ENCODE assay signal across 8 cellular contexts in genomic region chr19:53365899-53366493, GRCh38. TPM values are rescaled to one million over a fixed set of nuclear protein-coding genes. Genes with fewer than 3 reads are reported as not detected.
DNase-seq lines count a peak whose midpoint lies in the region; ATAC-seq, FAIRE-seq and TF ChIP-seq lines count a peak whose summit lies in the region.

No MANE protein-coding gene starts in this region.

- ATAC-seq in GM21360 (IDR thresholded peaks at IDR 0.05; ENCODE audit: unreplicated experiment) (peak; percentile 33), pancreas (peak; percentile 41 to 79 (median 65))
- ATAC-seq in activated CD8-positive, alpha-beta T cell treated with anti-CD3 and anti-CD28 coated beads, Interleukin-2, amount 10 ng/mL, durations not matched to agents 7 days and 5 days = peak; percentile 59

- H3K4me3 Mint-ChIP-seq in Caco-2 (ENCODE audit: unreplicated experiment) = peak overlapping the region; percentile 71
- H3K4me3 Mint-ChIP-seq in activated CD8-positive, alpha-beta T cell treated with anti-CD3 and anti-CD28 coated beads, Interleukin-2, amount 10 ng/mL, durations not matched to agents 7 days and 5 days = peak overlapping the region; percentile 92

- H3K27me3 ChIP-seq in Caco-2 (replicated peaks; ENCODE audit: control insufficient read depth, insufficient read depth, low read length) (no peaks in the 10 kb centered on the region), HUES6 (ENCODE audit: control insufficient read depth, insufficient read depth, low read length) (no peaks in the 10 kb centered on the region), pancreas (no peaks in the 10 kb centered on the region)

- peaks cover 16% of the 10 kb centered on the region for H3K36me3 Mint-ChIP-seq in Caco-2 (ENCODE audit: insufficient read depth, unreplicated experiment)
- peaks cover 42% of the 10 kb centered on the region for H3K36me3 Mint-ChIP-seq in activated CD8-positive, alpha-beta T cell treated with anti-CD3 and anti-CD28 coated beads, Interleukin-2, amount 10 ng/mL, durations not matched to agents 7 days and 5 days (ENCODE audit: low read depth)

- 0 to 1% methylated on average over 21 to 32 of the region's 32 CpGs for WGBS in pancreas, 2 donors

- intact Hi-C loops in Caco-2 (cut with micrococcal nuclease; ENCODE audit: unreplicated experiment) (no loop called here), pancreas (cut with DNase I) (loop anchor here in 1 of 3 donors (10.0 kb wide), 1 partner anchor 171 kb away; the partner anchor contains the start of gene ZNF665)

- H3K27ac Mint-ChIP-seq in Caco-2 (ENCODE audit: unreplicated experiment) = peak overlapping the region; percentile 94
- peak overlapping the region; percentile 95 for H3K27ac Mint-ChIP-seq in activated CD8-positive, alpha-beta T cell treated with anti-CD3 and anti-CD28 coated beads, Interleukin-2, amount 10 ng/mL, durations not matched to agents 7 days and 5 days

- peaks cover 35% of the 10 kb centered on the region for H3K9me3 Mint-ChIP-seq in Caco-2 (ENCODE audit: unreplicated experiment)
- H3K9me3 Mint-ChIP-seq in activated CD8-positive, alpha-beta T cell treated with anti-CD3 and anti-CD28 coated beads, Interleukin-2, amount 10 ng/mL, durations not matched to agents 7 days and 5 days (ENCODE audit: insufficient read depth) = peaks cover 18% of the 10 kb centered on the region

- DNase-seq in Caco-2 = peak in 1 of 2 experiments; percentile 30
- peak; percentile 56 for DNase-seq in activated CD8-positive, alpha-beta T cell treated with anti-CD3 and anti-CD28 coated beads, Interleukin-2, amount 10 ng/mL, durations not matched to agents 7 days and 5 days
- DNase-seq in fibroblast of the aortic adventitia (ENCODE audit: low read depth) = no peak
- DNase-seq in pancreas = peak in 3 of 6 donors; percentile 27 to 75 (median 67)
- DNase-seq in NAMALWA (ENCODE audit: low spot score) = no peak
- DNase-seq in SW 1271 (lab: John Stamatoyannopoulos, UW) = no peak

- no peak for TF ChIP-seq CTCF in Caco-2 (IDR thresholded peaks at IDR 0.05; ENCODE audit: insufficient read depth in 1 of 2, low read depth in 1 of 2, low read length in 1 of 2, severe bottlenecking in 1 of 2, unreplicated experiment in 1 of 2)
- no peak for TF ChIP-seq CTCF in fibroblast of the aortic adventitia (IDR thresholded peaks at IDR 0.05; ENCODE audit: insufficient read depth, low read length)
- TF ChIP-seq CTCF in pancreas (IDR thresholded peaks at IDR 0.05) = no peak

- CTCF ChIA-PET in Caco-2 (lab: Charles Lee) = no interaction called here
- CTCF ChIA-PET in activated CD8-positive, alpha-beta T cell treated with anti-CD3 and anti-CD28 coated beads, Interleukin-2, amount 10 ng/mL, durations not matched to agents 7 days and 5 days (lab: Charles Lee) = no interaction called here

- H3K9me3 ChIP-seq in Caco-2 (peaks cover 2% of the 10 kb centered on the region; the same call in 1 of the 2 replicates), HUES6 (ENCODE audit: control insufficient read depth, insufficient read depth, low read depth, low read length) (no peaks in the 10 kb centered on the region), pancreas (no peaks in the 10 kb centered on the region)

- H3K36me3 ChIP-seq in Caco-2 (ENCODE audit: control insufficient read depth, insufficient read depth, low read length) (no peaks in the 10 kb centered on the region), HUES6 (ENCODE audit: control insufficient read depth, insufficient read depth, low read length) (0 out of 2 replicates have a peak, but pooled peaks cover 4% of the 10 kb centered on the region), pancreas (no peaks in the 10 kb centered on the region)

- H3K27ac ChIP-seq in HUES6 (ENCODE audit: low read depth, low read length) (peak overlapping the region; percentile 76; the same call in 1 of the 2 replicates), pancreas (peak overlapping the region in 3 of 4 donors; percentile 49 to 72 (median 64))

- peaks cover 7% of the 10 kb centered on the region for H3K4me1 Mint-ChIP-seq in Caco-2 (ENCODE audit: low read depth, unreplicated experiment)
- peaks cover 23% of the 10 kb centered on the region for H3K4me1 Mint-ChIP-seq in activated CD8-positive, alpha-beta T cell treated with anti-CD3 and anti-CD28 coated beads, Interleukin-2, amount 10 ng/mL, durations not matched to agents 7 days and 5 days (ENCODE audit: low read depth)

- FAIRE-seq in pancreas (lab: Jason Lieb, UNC) = no peak

- POLR2A ChIA-PET in Caco-2 (lab: Charles Lee) = interaction anchor here (0.8 kb wide), 1 partner anchor 33 kb away, joined by 3 read pairs; the partner anchor contains the start of gene ZNF845
- POLR2A ChIA-PET in activated CD8-positive, alpha-beta T cell treated with anti-CD3 and anti-CD28 coated beads, Interleukin-2, amount 10 ng/mL, durations not matched to agents 7 days and 5 days (lab: Charles Lee) = interaction anchor here (0.7 kb wide), 1 partner anchor 79 kb away, joined by 3 read pairs; no protein-coding TSS in a partner anchor

- H3K9ac ChIP-seq in HUES6 (ENCODE audit: low read length) = peak overlapping the region; percentile 82

- BruUV-seq in Caco-2 (replicated peaks; lab: Mats Ljungman, UMichigan) = TSS peak; percentile 36

- H3K27me3 Mint-ChIP-seq in Caco-2 (ENCODE audit: insufficient read depth, unreplicated experiment) = no peaks in the 10 kb centered on the region
- H3K27me3 Mint-ChIP-seq in activated CD8-positive, alpha-beta T cell treated with anti-CD3 and anti-CD28 coated beads, Interleukin-2, amount 10 ng/mL, durations not matched to agents 7 days and 5 days (ENCODE audit: low read depth) = no peaks in the 10 kb centered on the region

- peak overlapping the region; percentile 78 for H3K4me3 ChIP-seq in Caco-2 (ENCODE audit: low read depth, low read length)
- H3K4me3 ChIP-seq in HUES6 (ENCODE audit: low read depth, low read length) = peak overlapping the region; percentile 96
- peak overlapping the region; percentile 77 for H3K4me3 ChIP-seq in fibroblast of the aortic adventitia (ENCODE audit: low read depth, low read length)
- peak overlapping the region; percentile 36 to 84 (median 43) for H3K4me3 ChIP-seq in pancreas

- no peaks in the 10 kb centered on the region for H3K4me1 ChIP-seq in Caco-2
- peaks cover 8% of the 10 kb centered on the region; the same call in 1 of the 2 replicates for H3K4me1 ChIP-seq in HUES6 (ENCODE audit: control insufficient read depth, insufficient read depth, low read length)
- peaks cover 0 to 3% (median 0%) of the 10 kb centered on the region in 3 donors for H3K4me1 ChIP-seq in pancreas

RNA-seq across cellular contexts. Expression of gene ZNF525, which starts 0.5 kb away (rescaled TPM):
- total RNA-seq in Caco-2 (2022) (12.7 and 15.0 TPM in 2 replicates), fibroblast of the aortic adventitia (ENCODE audit: low replicate concordance) (3.9 and 5.5 TPM in 2 replicates), pancreas (10 to 100 TPM in 2 of 6 donors, 1 to 10 TPM in 4; 4.7 to 13.7 (median 7.5) TPM)
- total RNA-seq in activated CD8-positive, alpha-beta T cell treated with anti-CD3 and anti-CD28 coated beads, Interleukin-2, amount 10 ng/mL, durations not matched to agents 7 days and 5 days = 10 to 100 TPM; 19.0 to 22.3 TPM
- polyA plus RNA-seq in pancreas = 1 to 10 TPM; 4.8 to 6.4 TPM

RNA-seq across cellular contexts. Expression of gene ZNF765, which starts 29.0 kb away (rescaled TPM):
- 13.1 and 18.6 TPM in 2 replicates for total RNA-seq in Caco-2 (2022)
- 10 to 100 TPM; 11.8 to 12.5 TPM for total RNA-seq in activated CD8-positive, alpha-beta T cell treated with anti-CD3 and anti-CD28 coated beads, Interleukin-2, amount 10 ng/mL, durations not matched to agents 7 days and 5 days
- 3.9 and 11.5 TPM in 2 replicates for total RNA-seq in fibroblast of the aortic adventitia (ENCODE audit: low replicate concordance)
- total RNA-seq in pancreas = 10 to 100 TPM in 1 of 6 donors, 1 to 10 TPM in 5; 4.9 to 10.1 (median 6.2) TPM
- polyA plus RNA-seq in pancreas = 1 to 10 TPM; 3.5 to 5.1 TPM

RNA-seq across cellular contexts. Expression of gene ZNF845, which starts 32.4 kb away (rescaled TPM):
- total RNA-seq in Caco-2 (2022) = 8.0 and 8.9 TPM in 2 replicates
- 1 to 10 TPM; 9.0 to 9.1 TPM for total RNA-seq in activated CD8-positive, alpha-beta T cell treated with anti-CD3 and anti-CD28 coated beads, Interleukin-2, amount 10 ng/mL, durations not matched to agents 7 days and 5 days
- 5.6 and 10.2 TPM in 2 replicates for total RNA-seq in fibroblast of the aortic adventitia (ENCODE audit: low replicate concordance)
- total RNA-seq in pancreas = 1 to 10 TPM; 1.8 to 5.4 (median 2.8) TPM
- polyA plus RNA-seq in pancreas = 1 to 10 TPM; 1.6 to 1.7 TPM

Comparison
In these comparisons a context has a peak if more than half of its experiments do, and no peak if none do; other contexts are left out.
1. H3K4me3 ChIP-seq: peak in every context shown above with its lines; median percentile 96 in HUES6; 78 in Caco-2; 77 in fibroblast of the aortic adventitia; 43 in pancreas.